ENCODE assay signal across 16 cellular contexts in genomic region chr11:83118814-83119213, GRCh38. TPM values are rescaled to one million over a fixed set of nuclear protein-coding genes. Genes with fewer than 3 reads are reported as not detected.
DNase-seq lines count a peak whose midpoint lies in the region; ATAC-seq lines count a peak whose summit lies in the region.
"Had no signal": no experiment of that assay in that cellular context is flagged by ENCODE, and none has a peak within 500 bp of the region (broad histone marks: within the 10 kb centered on the region; RNA-seq: fewer than 3 reads in every experiment).

No MANE protein-coding gene starts in this region.

- POLR2A ChIA-PET in activated naive CD8-positive, alpha-beta T cell treated with anti-CD3 and anti-CD28 coated beads, Interleukin-2, amount 10 ng/mL, durations not matched to agents 7 days and 5 days (lab: Charles Lee) = interaction anchor here (0.6 to 5.0 kb wide), 5 partner anchors 23 to 83 kb away, joined by 3 to 82 read pairs (median 3); partner anchors contain the start of gene PCF11

- peak overlapping the region; percentile 70 for H3K27ac Mint-ChIP-seq in activated naive CD4-positive, alpha-beta T cell treated with anti-CD3 and anti-CD28 coated beads, Interleukin-2, amount 10 ng/mL, durations not matched to agents 7 days and 5 days
- H3K27ac Mint-ChIP-seq in activated naive CD4-positive, alpha-beta T cell treated with anti-CD3 and anti-CD28 coated beads, Interleukin-2, amount 50 U/mL, for 72 hours = peak overlapping the region in 1 of 2 donors; percentile 45
- peak overlapping the region; percentile 96 for H3K27ac Mint-ChIP-seq in activated naive CD8-positive, alpha-beta T cell treated with anti-CD3 and anti-CD28 coated beads, Interleukin-2, amount 10 ng/mL, durations not matched to agents 7 days and 5 days
- peak overlapping the region; percentile 14 for H3K27ac Mint-ChIP-seq in memory B cell

- no peak for DNase-seq in activated naive CD4-positive, alpha-beta T cell treated with anti-CD3 and anti-CD28 coated beads, Interleukin-2, amount 10 ng/mL, durations not matched to agents 7 days and 5 days
- no peak for DNase-seq in activated naive CD4-positive, alpha-beta T cell treated with anti-CD3 and anti-CD28 coated beads, Interleukin-2, amount 50 U/mL, for 72 hours (ENCODE audit: low spot score in 2 of 2)
- DNase-seq in activated naive CD8-positive, alpha-beta T cell treated with anti-CD3 and anti-CD28 coated beads, Interleukin-2, amount 10 ng/mL, durations not matched to agents 7 days and 5 days = no peak
- DNase-seq in memory B cell (ENCODE audit: low spot score in 2 of 2) (no peak), NCI-H345 treated with DMSO at 0.1 percent for 48 hours (lab: John Stamatoyannopoulos, UW; ENCODE audit: unreplicated experiment) (no peak)
- DNase-seq: colonic mucosa; glutamatergic neuron; islet precursor cell; NCI-H1092 treated with DMSO at 0.1 percent for 48 hours; RPMI8226; stimulated activated naive CD4-positive, alpha-beta T cell treated with Interleukin-2 at 50 U/mL for 16 hours; SW 1271; upper lobe of left lung had no signal

- no peaks in the 10 kb centered on the region for H3K9me3 Mint-ChIP-seq in activated naive CD4-positive, alpha-beta T cell treated with anti-CD3 and anti-CD28 coated beads, Interleukin-2, amount 10 ng/mL, durations not matched to agents 7 days and 5 days
- H3K9me3 Mint-ChIP-seq in activated naive CD4-positive, alpha-beta T cell treated with anti-CD3 and anti-CD28 coated beads, Interleukin-2, amount 50 U/mL, for 72 hours = no peaks in the 10 kb centered on the region
- no peaks in the 10 kb centered on the region for H3K9me3 Mint-ChIP-seq in activated naive CD8-positive, alpha-beta T cell treated with anti-CD3 and anti-CD28 coated beads, Interleukin-2, amount 10 ng/mL, durations not matched to agents 7 days and 5 days
- no peaks in the 10 kb centered on the region for H3K9me3 Mint-ChIP-seq in memory B cell

- H3K4me1 Mint-ChIP-seq in activated naive CD4-positive, alpha-beta T cell treated with anti-CD3 and anti-CD28 coated beads, Interleukin-2, amount 10 ng/mL, durations not matched to agents 7 days and 5 days = peaks cover 72% of the 10 kb centered on the region
- H3K4me1 Mint-ChIP-seq in activated naive CD8-positive, alpha-beta T cell treated with anti-CD3 and anti-CD28 coated beads, Interleukin-2, amount 10 ng/mL, durations not matched to agents 7 days and 5 days = peaks cover 39% of the 10 kb centered on the region
- peaks cover 20% of the 10 kb centered on the region for H3K4me1 Mint-ChIP-seq in memory B cell

- H3K4me3 Mint-ChIP-seq in activated naive CD4-positive, alpha-beta T cell treated with anti-CD3 and anti-CD28 coated beads, Interleukin-2, amount 10 ng/mL, durations not matched to agents 7 days and 5 days = no peak overlapping the region
- H3K4me3 Mint-ChIP-seq in activated naive CD8-positive, alpha-beta T cell treated with anti-CD3 and anti-CD28 coated beads, Interleukin-2, amount 10 ng/mL, durations not matched to agents 7 days and 5 days = peak overlapping the region; percentile 40
- no peak overlapping the region for H3K4me3 Mint-ChIP-seq in memory B cell

- CTCF ChIA-PET in activated naive CD4-positive, alpha-beta T cell treated with anti-CD3 and anti-CD28 coated beads, Interleukin-2, amount 10 ng/mL, durations not matched to agents 7 days and 5 days (lab: Charles Lee) = no interaction called here

- ATAC-seq in activated naive CD4-positive, alpha-beta T cell treated with anti-CD3 and anti-CD28 coated beads, Interleukin-2, amount 50 U/mL, for 72 hours = no peak
- no peak for ATAC-seq in activated naive CD8-positive, alpha-beta T cell treated with anti-CD3 and anti-CD28 coated beads, Interleukin-2, amount 10 ng/mL, durations not matched to agents 7 days and 5 days (ENCODE audit: low read depth)
- ATAC-seq in memory B cell (ENCODE audit: low read depth) (no peak), GM18867 (IDR thresholded peaks at IDR 0.05; ENCODE audit: unreplicated experiment) (no peak), HG03175 (IDR thresholded peaks at IDR 0.05; ENCODE audit: unreplicated experiment) (no peak), GM21528 (IDR thresholded peaks at IDR 0.05; ENCODE audit: low FRiP score, unreplicated experiment) (no peak)

- peaks cover 4% of the 10 kb centered on the region for H3K36me3 Mint-ChIP-seq in activated naive CD4-positive, alpha-beta T cell treated with anti-CD3 and anti-CD28 coated beads, Interleukin-2, amount 10 ng/mL, durations not matched to agents 7 days and 5 days
- H3K36me3 Mint-ChIP-seq in activated naive CD4-positive, alpha-beta T cell treated with anti-CD3 and anti-CD28 coated beads, Interleukin-2, amount 50 U/mL, for 72 hours = no peaks in the 10 kb centered on the region
- H3K36me3 Mint-ChIP-seq in activated naive CD8-positive, alpha-beta T cell treated with anti-CD3 and anti-CD28 coated beads, Interleukin-2, amount 10 ng/mL, durations not matched to agents 7 days and 5 days = peaks cover 5% of the 10 kb centered on the region
- peaks cover 3% of the 10 kb centered on the region for H3K36me3 Mint-ChIP-seq in memory B cell

- H3K27me3 Mint-ChIP-seq in activated naive CD4-positive, alpha-beta T cell treated with anti-CD3 and anti-CD28 coated beads, Interleukin-2, amount 10 ng/mL, durations not matched to agents 7 days and 5 days = no peaks in the 10 kb centered on the region
- H3K27me3 Mint-ChIP-seq in activated naive CD8-positive, alpha-beta T cell treated with anti-CD3 and anti-CD28 coated beads, Interleukin-2, amount 10 ng/mL, durations not matched to agents 7 days and 5 days = no peaks in the 10 kb centered on the region
- H3K27me3 Mint-ChIP-seq in memory B cell = no peaks in the 10 kb centered on the region

RNA-seq across cellular contexts. Expression of gene PCF11, which starts 38.1 kb away (rescaled TPM):
- total RNA-seq in activated naive CD4-positive, alpha-beta T cell treated with anti-CD3 and anti-CD28 coated beads, Interleukin-2, amount 50 U/mL, for 72 hours = 10 to 100 TPM; 50.0 to 63.1 TPM
- 100 to 1,000 TPM; 107 to 109 TPM for total RNA-seq in activated naive CD8-positive, alpha-beta T cell treated with anti-CD3 and anti-CD28 coated beads, Interleukin-2, amount 10 ng/mL, durations not matched to agents 7 days and 5 days

RNA-seq across cellular contexts. Expression of gene RAB30, which starts 47.1 kb away (rescaled TPM):
- total RNA-seq in activated naive CD4-positive, alpha-beta T cell treated with anti-CD3 and anti-CD28 coated beads, Interleukin-2, amount 50 U/mL, for 72 hours = 10 to 100 TPM in 1 of 2 donors, 1 to 10 TPM in 1; 8.7 to 12.1 TPM
- total RNA-seq in activated naive CD8-positive, alpha-beta T cell treated with anti-CD3 and anti-CD28 coated beads, Interleukin-2, amount 10 ng/mL, durations not matched to agents 7 days and 5 days = 10 to 100 TPM; 11.9 to 14.3 TPM
